Comparison of ENCODE assay signal across 1 cellular context in genomic region chr14:35687335-35687939, GRCh38.
TF ChIP-seq lines count a peak whose summit lies in the region.

No MANE protein-coding gene starts in this region.

TF ChIP-seq in K562, 482 proteins besides CTCF, POLR2A, EP300 and RAD21 (continued from another document):
- TF ChIP-seq DEAF1 (CRISPR knock-in tag; IDR thresholded peaks at IDR 0.05): peak; percentile 81
- TF ChIP-seq ZNF740 (CRISPR knock-in tag; IDR thresholded peaks at IDR 0.05): no peak
- TF ChIP-seq ZNF740 (tag; IDR thresholded peaks at IDR 0.05): no peak
